1 cellular context compared by ENCODE assay signal in the genomic region with DNA sequence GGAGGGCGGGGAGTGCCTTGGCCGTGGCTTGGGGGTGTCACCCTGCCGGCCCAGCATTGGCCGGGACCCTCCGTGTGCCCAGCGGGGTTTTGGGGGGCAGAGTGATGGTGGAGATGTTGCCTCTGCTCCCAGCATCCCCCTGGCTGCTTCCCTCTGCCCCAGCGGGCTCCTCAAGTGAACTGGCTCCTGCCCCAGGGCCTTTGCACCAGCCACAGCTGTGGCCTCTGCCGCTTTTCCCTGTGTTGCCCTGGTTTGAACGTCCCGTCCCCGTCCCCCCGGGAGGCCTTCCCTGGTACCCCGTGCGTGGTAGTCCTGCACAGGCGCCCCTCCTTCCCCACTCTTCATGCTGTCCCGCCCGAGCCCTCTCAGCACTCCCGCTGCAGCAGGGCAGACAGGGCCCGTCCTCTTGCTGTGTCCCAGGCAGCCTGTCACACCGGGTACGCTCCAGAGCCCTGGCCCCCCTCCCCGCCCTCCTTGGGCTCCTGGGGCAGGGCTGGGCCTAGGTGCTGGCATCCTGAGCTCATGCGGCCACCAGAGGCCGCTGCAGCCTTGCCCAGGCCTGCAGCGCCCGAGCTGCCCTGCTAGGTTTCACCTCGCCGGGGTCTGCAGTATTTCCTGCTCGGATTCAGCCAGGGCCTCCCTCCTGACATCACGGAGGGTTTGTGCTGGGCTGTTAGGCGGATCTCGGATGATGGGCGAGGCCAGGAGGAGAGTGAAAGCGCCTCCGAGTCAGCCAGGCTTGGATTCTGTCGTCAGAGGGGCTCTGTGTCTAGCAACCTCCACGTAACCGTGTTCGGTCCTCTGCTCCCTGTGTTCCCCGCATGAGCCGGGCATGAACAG.
TF ChIP-seq lines count a peak whose summit lies in the region.

No MANE protein-coding gene starts in this region.

TF ChIP-seq in H1, 55 proteins besides CTCF, POLR2A, EP300 and RAD21:
- TF ChIP-seq TBP (IDR thresholded peaks at IDR 0.05; ENCODE audit: low read depth, low read length) (peak; percentile 20; the same call in 1 of the 2 replicates), CBX8 (IDR thresholded peaks at IDR 0.05; ENCODE audit: borderline replicate concordance, low read depth, low read length) (no peak), CHD2 (IDR thresholded peaks at IDR 0.05; ENCODE audit: low read length) (0 out of 2 replicates have a peak, but pooled peaks have one; percentile 23), PHF8 (conservative IDR thresholded peaks at IDR 0.05; ENCODE audit: low read depth, low read length) (0 out of 2 replicates have a peak, but pooled peaks have one; percentile 7), KDM1A (IDR thresholded peaks at IDR 0.05; ENCODE audit: borderline replicate concordance, low read length) (peak; percentile 63; the same call in 1 of the 2 replicates), SP2 (IDR thresholded peaks at IDR 0.05; ENCODE audit: low read length) (no peak), SP4 (IDR thresholded peaks at IDR 0.05; ENCODE audit: low read length) (0 out of 2 replicates have a peak, but pooled peaks have one; percentile 51), JUND (IDR thresholded peaks at IDR 0.05; ENCODE audit: low read length) (0 out of 2 replicates have a peak, but pooled peaks have one; percentile 29), YY1 (IDR thresholded peaks at IDR 0.05; ENCODE audit: low read depth, low read length) (peak; percentile 56; the same call in 1 of the 2 replicates), GABPA (IDR thresholded peaks at IDR 0.05; ENCODE audit: borderline replicate concordance, insufficient read depth, low read length) (peak; percentile 71; the same call in 1 of the 2 replicates), CREB1 (IDR thresholded peaks at IDR 0.05) (peak; percentile 48; the same call in 1 of the 2 replicates), TAF1 (IDR thresholded peaks at IDR 0.05; ENCODE audit: low read depth, low read length) (no peak)
- TF ChIP-seq, protein P1, sequence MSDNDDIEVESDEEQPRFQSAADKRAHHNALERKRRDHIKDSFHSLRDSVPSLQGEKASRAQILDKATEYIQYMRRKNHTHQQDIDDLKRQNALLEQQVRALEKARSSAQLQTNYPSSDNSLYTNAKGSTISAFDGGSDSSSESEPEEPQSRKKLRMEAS (IDR thresholded peaks at IDR 0.05) = peak; percentile 42; the same call in 1 of the 2 replicates
- TF ChIP-seq, protein P2, sequence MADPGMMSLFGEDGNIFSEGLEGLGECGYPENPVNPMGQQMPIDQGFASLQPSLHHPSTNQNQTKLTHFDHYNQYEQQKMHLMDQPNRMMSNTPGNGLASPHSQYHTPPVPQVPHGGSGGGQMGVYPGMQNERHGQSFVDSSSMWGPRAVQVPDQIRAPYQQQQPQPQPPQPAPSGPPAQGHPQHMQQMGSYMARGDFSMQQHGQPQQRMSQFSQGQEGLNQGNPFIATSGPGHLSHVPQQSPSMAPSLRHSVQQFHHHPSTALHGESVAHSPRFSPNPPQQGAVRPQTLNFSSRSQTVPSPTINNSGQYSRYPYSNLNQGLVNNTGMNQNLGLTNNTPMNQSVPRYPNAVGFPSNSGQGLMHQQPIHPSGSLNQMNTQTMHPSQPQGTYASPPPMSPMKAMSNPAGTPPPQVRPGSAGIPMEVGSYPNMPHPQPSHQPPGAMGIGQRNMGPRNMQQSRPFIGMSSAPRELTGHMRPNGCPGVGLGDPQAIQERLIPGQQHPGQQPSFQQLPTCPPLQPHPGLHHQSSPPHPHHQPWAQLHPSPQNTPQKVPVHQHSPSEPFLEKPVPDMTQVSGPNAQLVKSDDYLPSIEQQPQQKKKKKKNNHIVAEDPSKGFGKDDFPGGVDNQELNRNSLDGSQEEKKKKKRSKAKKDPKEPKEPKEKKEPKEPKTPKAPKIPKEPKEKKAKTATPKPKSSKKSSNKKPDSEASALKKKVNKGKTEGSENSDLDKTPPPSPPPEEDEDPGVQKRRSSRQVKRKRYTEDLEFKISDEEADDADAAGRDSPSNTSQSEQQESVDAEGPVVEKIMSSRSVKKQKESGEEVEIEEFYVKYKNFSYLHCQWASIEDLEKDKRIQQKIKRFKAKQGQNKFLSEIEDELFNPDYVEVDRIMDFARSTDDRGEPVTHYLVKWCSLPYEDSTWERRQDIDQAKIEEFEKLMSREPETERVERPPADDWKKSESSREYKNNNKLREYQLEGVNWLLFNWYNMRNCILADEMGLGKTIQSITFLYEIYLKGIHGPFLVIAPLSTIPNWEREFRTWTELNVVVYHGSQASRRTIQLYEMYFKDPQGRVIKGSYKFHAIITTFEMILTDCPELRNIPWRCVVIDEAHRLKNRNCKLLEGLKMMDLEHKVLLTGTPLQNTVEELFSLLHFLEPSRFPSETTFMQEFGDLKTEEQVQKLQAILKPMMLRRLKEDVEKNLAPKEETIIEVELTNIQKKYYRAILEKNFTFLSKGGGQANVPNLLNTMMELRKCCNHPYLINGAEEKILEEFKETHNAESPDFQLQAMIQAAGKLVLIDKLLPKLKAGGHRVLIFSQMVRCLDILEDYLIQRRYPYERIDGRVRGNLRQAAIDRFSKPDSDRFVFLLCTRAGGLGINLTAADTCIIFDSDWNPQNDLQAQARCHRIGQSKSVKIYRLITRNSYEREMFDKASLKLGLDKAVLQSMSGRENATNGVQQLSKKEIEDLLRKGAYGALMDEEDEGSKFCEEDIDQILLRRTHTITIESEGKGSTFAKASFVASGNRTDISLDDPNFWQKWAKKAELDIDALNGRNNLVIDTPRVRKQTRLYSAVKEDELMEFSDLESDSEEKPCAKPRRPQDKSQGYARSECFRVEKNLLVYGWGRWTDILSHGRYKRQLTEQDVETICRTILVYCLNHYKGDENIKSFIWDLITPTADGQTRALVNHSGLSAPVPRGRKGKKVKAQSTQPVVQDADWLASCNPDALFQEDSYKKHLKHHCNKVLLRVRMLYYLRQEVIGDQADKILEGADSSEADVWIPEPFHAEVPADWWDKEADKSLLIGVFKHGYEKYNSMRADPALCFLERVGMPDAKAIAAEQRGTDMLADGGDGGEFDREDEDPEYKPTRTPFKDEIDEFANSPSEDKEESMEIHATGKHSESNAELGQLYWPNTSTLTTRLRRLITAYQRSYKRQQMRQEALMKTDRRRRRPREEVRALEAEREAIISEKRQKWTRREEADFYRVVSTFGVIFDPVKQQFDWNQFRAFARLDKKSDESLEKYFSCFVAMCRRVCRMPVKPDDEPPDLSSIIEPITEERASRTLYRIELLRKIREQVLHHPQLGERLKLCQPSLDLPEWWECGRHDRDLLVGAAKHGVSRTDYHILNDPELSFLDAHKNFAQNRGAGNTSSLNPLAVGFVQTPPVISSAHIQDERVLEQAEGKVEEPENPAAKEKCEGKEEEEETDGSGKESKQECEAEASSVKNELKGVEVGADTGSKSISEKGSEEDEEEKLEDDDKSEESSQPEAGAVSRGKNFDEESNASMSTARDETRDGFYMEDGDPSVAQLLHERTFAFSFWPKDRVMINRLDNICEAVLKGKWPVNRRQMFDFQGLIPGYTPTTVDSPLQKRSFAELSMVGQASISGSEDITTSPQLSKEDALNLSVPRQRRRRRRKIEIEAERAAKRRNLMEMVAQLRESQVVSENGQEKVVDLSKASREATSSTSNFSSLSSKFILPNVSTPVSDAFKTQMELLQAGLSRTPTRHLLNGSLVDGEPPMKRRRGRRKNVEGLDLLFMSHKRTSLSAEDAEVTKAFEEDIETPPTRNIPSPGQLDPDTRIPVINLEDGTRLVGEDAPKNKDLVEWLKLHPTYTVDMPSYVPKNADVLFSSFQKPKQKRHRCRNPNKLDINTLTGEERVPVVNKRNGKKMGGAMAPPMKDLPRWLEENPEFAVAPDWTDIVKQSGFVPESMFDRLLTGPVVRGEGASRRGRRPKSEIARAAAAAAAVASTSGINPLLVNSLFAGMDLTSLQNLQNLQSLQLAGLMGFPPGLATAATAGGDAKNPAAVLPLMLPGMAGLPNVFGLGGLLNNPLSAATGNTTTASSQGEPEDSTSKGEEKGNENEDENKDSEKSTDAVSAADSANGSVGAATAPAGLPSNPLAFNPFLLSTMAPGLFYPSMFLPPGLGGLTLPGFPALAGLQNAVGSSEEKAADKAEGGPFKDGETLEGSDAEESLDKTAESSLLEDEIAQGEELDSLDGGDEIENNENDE (IDR thresholded peaks at IDR 0.05; ENCODE audit: insufficient replicate concordance, low read length) = no peak
